8 cellular contexts compared by ENCODE assay signal in the genomic region with DNA sequence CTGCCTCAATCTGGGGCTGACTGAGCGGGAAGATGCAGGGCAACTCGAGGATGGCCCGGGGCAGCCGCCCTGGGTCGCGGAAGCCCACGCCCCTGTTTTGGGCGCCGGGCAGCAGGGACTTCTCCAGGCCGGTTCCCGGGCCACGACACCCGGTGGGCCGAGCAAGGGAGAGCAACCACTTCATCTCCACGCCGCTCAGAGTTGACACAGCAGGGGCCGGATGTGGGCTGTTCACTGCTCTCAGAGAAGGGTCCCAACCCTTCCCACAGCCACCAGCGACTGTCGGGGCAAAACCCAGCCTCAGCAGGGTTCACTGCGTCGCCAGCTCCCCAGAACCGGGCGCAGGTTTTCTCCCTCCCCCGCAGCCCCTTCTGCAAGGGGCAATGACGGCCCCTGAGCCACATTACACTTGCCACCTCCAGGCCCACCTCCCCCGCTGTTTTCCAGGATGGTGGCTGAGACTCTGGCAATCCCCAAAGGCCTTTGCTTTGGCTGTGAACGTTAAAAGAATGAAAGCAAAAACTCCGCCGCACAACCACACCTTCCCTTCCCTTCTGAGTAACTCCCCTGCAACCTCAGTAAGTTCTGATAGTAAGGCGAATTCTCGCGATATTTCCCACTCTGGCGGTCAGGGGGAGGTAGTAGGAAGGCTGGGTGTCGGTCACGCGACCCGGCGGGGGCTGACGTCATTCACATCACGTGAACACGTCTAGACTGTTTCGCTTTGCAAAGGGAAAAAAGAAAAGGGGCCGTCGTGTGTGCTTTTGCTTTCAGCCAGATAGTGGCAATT. TPM values are rescaled to one million over a fixed set of nuclear protein-coding genes. Genes with fewer than 3 reads are reported as not detected.
DNase-seq lines count a peak whose midpoint lies in the region; ATAC-seq and TF ChIP-seq lines count a peak whose summit lies in the region.

No MANE protein-coding gene starts in this region.

- no peaks in the 10 kb centered on the region for H3K9me3 Mint-ChIP-seq in progenitor cell of endocrine pancreas (ENCODE audit: low read depth)

- TF ChIP-seq POLR2A in GM15510 (IDR thresholded peaks at IDR 0.05; ENCODE audit: borderline replicate concordance, extremely low read depth, insufficient read length): peak; percentile 56

- H3K27me3 Mint-ChIP-seq in progenitor cell of endocrine pancreas: no peaks in the 10 kb centered on the region

- peaks cover 52% of the 10 kb centered on the region for H3K4me1 Mint-ChIP-seq in progenitor cell of endocrine pancreas (ENCODE audit: low read depth)

- peak; percentile 94 for DNase-seq in NCI-H1694 treated with DMSO at 0.1 percent for 48 hours (lab: John Stamatoyannopoulos, UW)
- peak; percentile 87 to 100 (median 98) for DNase-seq in T-helper 2 cell
- peak; percentile 41 to 99 (median 95) for DNase-seq in anterior cingulate cortex (lab: John Stamatoyannopoulos, UW)
- DNase-seq in left ventricle myocardium superior: peak; percentile 99
- peak; percentile 96 for DNase-seq in progenitor cell of endocrine pancreas (ENCODE audit: low spot score, unreplicated experiment)
- DNase-seq in ureter (ENCODE audit: low spot score): peak; percentile 100

- TF ChIP-seq CTCF in progenitor cell of endocrine pancreas (IDR thresholded peaks at IDR 0.05; ENCODE audit: unreplicated experiment): no peak

- intact Hi-C loops in left ventricle myocardium superior (cut with micrococcal nuclease): loop anchor here (5.0 to 10.0 kb wide), 2 partner anchors 193 to 370 kb away; no protein-coding TSS in a partner anchor

- peak; percentile 59 for ATAC-seq in HG02884 (IDR thresholded peaks at IDR 0.05; ENCODE audit: unreplicated experiment)
- ATAC-seq in left ventricle myocardium superior: peak; percentile 84

- H3K4me3 Mint-ChIP-seq in progenitor cell of endocrine pancreas (ENCODE audit: low read depth): peak overlapping the region; percentile 87

- H3K36me3 Mint-ChIP-seq in progenitor cell of endocrine pancreas (ENCODE audit: insufficient read depth): no peaks in the 10 kb centered on the region

- peak overlapping the region; percentile 100 for H3K27ac Mint-ChIP-seq in progenitor cell of endocrine pancreas

RNA-seq across cellular contexts. Expression of a gene that starts 0.7 kb away (rescaled TPM):
- total RNA-seq in left ventricle myocardium superior: 232 TPM
- total RNA-seq in progenitor cell of endocrine pancreas: 72.2 and 74.4 TPM in 2 replicates
- 40.2 TPM for total RNA-seq in ureter

Comparison
In these comparisons a context has a peak if more than half of its experiments do, and no peak if none do; other contexts are left out.
1. Peak in every context shown above with its lines: DNase-seq and ATAC-seq.